22 cellular contexts compared by ENCODE assay signal in the genomic region with DNA sequence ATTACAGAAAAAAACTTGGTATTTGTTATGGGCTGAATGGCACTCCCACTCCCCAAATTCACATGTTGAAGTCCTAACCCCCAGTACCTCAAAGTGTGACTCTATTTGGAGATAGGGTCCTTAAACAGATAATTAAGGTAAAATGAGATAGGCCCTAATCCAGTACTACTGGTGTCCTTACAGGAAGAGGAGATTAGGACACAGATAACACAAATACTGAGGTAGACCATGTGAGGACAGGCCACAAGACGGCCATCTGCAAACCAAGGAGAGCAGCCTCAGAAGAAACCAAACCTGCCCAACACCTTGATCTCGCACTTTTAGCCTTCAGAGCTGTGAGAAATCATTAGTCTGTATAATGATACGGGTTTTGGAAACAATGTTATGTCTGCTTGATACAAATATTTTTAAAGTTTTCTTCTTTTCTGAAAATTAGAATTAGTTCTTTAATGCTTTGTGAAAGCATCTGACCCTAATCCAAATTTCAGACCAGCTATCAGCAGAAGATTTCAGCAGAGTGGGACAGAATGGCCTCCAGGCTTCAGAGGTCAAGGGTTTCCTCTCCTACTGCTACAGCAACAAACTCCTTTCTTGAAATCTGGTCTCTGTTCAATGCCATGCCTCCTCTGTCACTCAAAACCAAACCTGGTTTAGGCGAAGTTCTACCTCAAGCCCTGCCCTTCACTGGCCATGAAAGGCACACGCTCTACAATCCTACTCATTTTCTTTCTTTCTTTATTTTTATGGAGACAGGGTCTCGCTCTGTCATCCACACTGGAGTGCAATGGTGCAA. TPM values are rescaled to one million over a fixed set of nuclear protein-coding genes. Genes with fewer than 3 reads are reported as not detected.
"Had no signal": no experiment of that assay in that cellular context is flagged by ENCODE, and none has a peak within 500 bp of the region (broad histone marks: within the 10 kb centered on the region; RNA-seq: fewer than 3 reads in every experiment).

No MANE protein-coding gene starts in this region.

- H3K4me3 ChIP-seq: cardiac muscle cell had no signal

- ATAC-seq: activated CD4-positive, alpha-beta T cell treated with anti-CD3 and anti-CD28 coated beads for 36 hours; activated CD8-positive, alpha-beta memory T cell treated with anti-CD3 and anti-CD28 coated beads, Interleukin-2, amount 10 ng/mL, durations not matched to agents 7 days and 5 days had no signal

- H3K4me3 Mint-ChIP-seq: activated CD4-positive, alpha-beta T cell treated with anti-CD3 and anti-CD28 coated beads for 36 hours; activated CD8-positive, alpha-beta memory T cell treated with anti-CD3 and anti-CD28 coated beads, Interleukin-2, amount 10 ng/mL, durations not matched to agents 7 days and 5 days; activated naive CD8-positive, alpha-beta T cell treated with anti-CD3 and anti-CD28 coated beads for 36 hours had no signal

- H3K27ac Mint-ChIP-seq: activated CD4-positive, alpha-beta T cell treated with anti-CD3 and anti-CD28 coated beads for 36 hours; activated CD8-positive, alpha-beta memory T cell treated with anti-CD3 and anti-CD28 coated beads, Interleukin-2, amount 10 ng/mL, durations not matched to agents 7 days and 5 days; activated naive CD8-positive, alpha-beta T cell treated with anti-CD3 and anti-CD28 coated beads for 36 hours had no signal

- H3K27me3 Mint-ChIP-seq: activated CD4-positive, alpha-beta T cell treated with anti-CD3 and anti-CD28 coated beads for 36 hours; activated CD8-positive, alpha-beta memory T cell treated with anti-CD3 and anti-CD28 coated beads, Interleukin-2, amount 10 ng/mL, durations not matched to agents 7 days and 5 days; activated naive CD8-positive, alpha-beta T cell treated with anti-CD3 and anti-CD28 coated beads for 36 hours had no signal

- H3K36me3 ChIP-seq: cardiac muscle cell had no signal

- H3K27ac ChIP-seq: brain microvascular endothelial cell, cardiac muscle cell, VCaP had no signal

- H3K27me3 ChIP-seq: brain microvascular endothelial cell, cardiac muscle cell had no signal

- H3K4me1 Mint-ChIP-seq: activated CD4-positive, alpha-beta T cell treated with anti-CD3 and anti-CD28 coated beads for 36 hours; activated CD8-positive, alpha-beta memory T cell treated with anti-CD3 and anti-CD28 coated beads, Interleukin-2, amount 10 ng/mL, durations not matched to agents 7 days and 5 days; activated naive CD8-positive, alpha-beta T cell treated with anti-CD3 and anti-CD28 coated beads for 36 hours had no signal

- H3K9me3 Mint-ChIP-seq: activated naive CD8-positive, alpha-beta T cell treated with anti-CD3 and anti-CD28 coated beads for 36 hours had no signal

- DNase-seq: activated CD4-positive, alpha-beta T cell treated with anti-CD3 and anti-CD28 coated beads for 36 hours; activated CD4-positive, alpha-beta T cell treated with anti-CD3 and anti-CD28 coated beads, Interleukin-2, amount 50 U/mL, for 1 hour; activated CD8-positive, alpha-beta memory T cell treated with anti-CD3 and anti-CD28 coated beads, Interleukin-2, amount 10 ng/mL, durations not matched to agents 7 days and 5 days; activated naive CD8-positive, alpha-beta T cell treated with anti-CD3 and anti-CD28 coated beads for 36 hours; activated T-cell treated with anti-CD3 and anti-CD28 coated beads, Interleukin-2, amount 50 U/mL, for 48 hours; brain microvascular endothelial cell; cerebellar nuclear complex; Karpas-422; NCI-H1105 treated with DMSO at 0.1 percent for 48 hours; NCI-H1436 treated with DMSO at 0.1 percent for 48 hours; NCI-H187; NCI-H2171; NCI-H2227 treated with DMSO at 0.1 percent for 48 hours; NCI-H446 treated with DMSO at 0.1 percent for 48 hours; NCI-H524 treated with DMSO at 0.1 percent for 48 hours; NCI-H748 treated with DMSO at 0.1 percent for 48 hours; SIG-M5; T-helper 2 cell had no signal

RNA-seq across cellular contexts. Expression of a gene that starts 22.0 kb away (rescaled TPM):
- total RNA-seq: cardiac muscle cell, OCI-LY7, RPMI7951 had no signal
- polyA plus RNA-seq: cardiac muscle cell had no signal
